7 cellular contexts compared by ENCODE assay signal in genomic region chr9:83956288-83957028, GRCh38. TPM values are rescaled to one million over a fixed set of nuclear protein-coding genes. Genes with fewer than 3 reads are reported as not detected.
DNase-seq lines count a peak whose midpoint lies in the region; ATAC-seq and TF ChIP-seq lines count a peak whose summit lies in the region.

No MANE protein-coding gene starts in this region.

- no peak for TF ChIP-seq CTCF in lung (IDR thresholded peaks at IDR 0.05; ENCODE audit: control extremely low read depth, extremely low read depth)

- H3K27me3 ChIP-seq in duodenal mucosa (ENCODE audit: control insufficient read depth in 1 of 2, insufficient read depth in 2 of 2, low read length in 2 of 2): no peaks in the 10 kb centered on the region
- no peaks in the 10 kb centered on the region for H3K27me3 ChIP-seq in lung (ENCODE audit: control insufficient read depth, insufficient read depth)

- H3K36me3 ChIP-seq in duodenal mucosa (ENCODE audit: control insufficient read depth in 1 of 2, insufficient read depth in 2 of 2, low read length in 2 of 2) (peaks cover 0 to 6% of the 10 kb centered on the region in 2 donors), lung (ENCODE audit: control insufficient read depth in 2 of 2, insufficient read depth in 2 of 2, low read length in 2 of 2) (no peaks in the 10 kb centered on the region)

- H3K9me3 ChIP-seq in duodenal mucosa (ENCODE audit: control insufficient read depth in 1 of 2, low read length in 2 of 2) (no peaks in the 10 kb centered on the region), lung (ENCODE audit: control insufficient read depth in 2 of 2, insufficient read depth in 1 of 2, low read length in 1 of 2) (no peaks in the 10 kb centered on the region)

- H3K27ac ChIP-seq in duodenal mucosa (ENCODE audit: low read depth, low read length) (peak overlapping the region; percentile 97), lung (ENCODE audit: low read depth in 1 of 2, low read length in 1 of 2) (peak overlapping the region; percentile 83 to 96)

- H3K4me1 ChIP-seq in duodenal mucosa (ENCODE audit: control insufficient read depth in 1 of 2, insufficient read depth in 2 of 2, low read length in 2 of 2) (peaks cover 7 to 10% of the 10 kb centered on the region in 2 donors), lung (ENCODE audit: control insufficient read depth in 2 of 2, insufficient read depth in 2 of 2, low read length in 2 of 2) (peaks cover 0 to 7% of the 10 kb centered on the region in 2 donors)

- H3K4me3 ChIP-seq in duodenal mucosa (ENCODE audit: low read depth in 1 of 2, low read length in 2 of 2) (peak overlapping the region; percentile 89 to 94), lung (peak overlapping the region; percentile 64)

- 0 to 2% methylated on average over 61 of the region's 61 CpGs for WGBS in lung, 2 donors

- H3K9ac ChIP-seq in duodenal mucosa (ENCODE audit: low read depth in 1 of 2, low read length in 2 of 2): peak overlapping the region; percentile 86 to 89

- DNase-seq in NCI-H146 (lab: John Stamatoyannopoulos, UW): peak; percentile 67
- DNase-seq in activated CD4-positive, alpha-beta T cell treated with anti-CD3 and anti-CD28 coated beads for 4 hours: peak; percentile 30 to 47
- DNase-seq in lung (ENCODE audit: low spot score): peak; percentile 85
- peak; percentile 36 for DNase-seq in stimulated activated CD8-positive, alpha-beta memory T cell treated with anti-CD3 and anti-CD28 coated beads, Interleukin-12 subunit alpha, Interleukin-12 subunit beta, amount 100 ng/mL, for 4 hours (ENCODE audit: low read depth)

- peak; percentile 87 for ATAC-seq in GM18498 (IDR thresholded peaks at IDR 0.05; ENCODE audit: unreplicated experiment)
- ATAC-seq in HG02610 (IDR thresholded peaks at IDR 0.05; ENCODE audit: unreplicated experiment): peak; percentile 64
- peak; percentile 93 for ATAC-seq in lung (ENCODE audit: insufficient read depth, low FRiP score)

RNA-seq across cellular contexts. Expression of gene HNRNPK, which starts 23.6 kb away (rescaled TPM):
- 100 to 1,000 TPM; 360 to 719 TPM for total RNA-seq in lung
- polyA plus RNA-seq in lung: 100 to 1,000 TPM; 188 to 393 TPM

RNA-seq across cellular contexts. Expression of gene RMI1, which starts 24.1 kb away (rescaled TPM):
- 10 to 100 TPM in 1 of 2 donors, 1 to 10 TPM in 1; 6.9 to 10.0 TPM for total RNA-seq in lung
- 1 to 10 TPM; 2.5 to 3.9 TPM for polyA plus RNA-seq in lung

RNA-seq across cellular contexts. Expression of gene KIF27, which starts 35.2 kb away (rescaled TPM):
- total RNA-seq in lung: 10 to 100 TPM in 1 of 2 donors, 1 to 10 TPM in 1; 8.8 to 24.6 TPM
- 1 to 10 TPM; 1.6 to 2.9 TPM for polyA plus RNA-seq in lung

Comparison
In these comparisons a context has a peak if more than half of its experiments do, and no peak if none do; other contexts are left out.
1. Peak in every context shown above with its lines: DNase-seq, ATAC-seq, H3K4me3 ChIP-seq and H3K27ac ChIP-seq.